ENCODE assay signal across 8 cellular contexts in the genomic region with DNA sequence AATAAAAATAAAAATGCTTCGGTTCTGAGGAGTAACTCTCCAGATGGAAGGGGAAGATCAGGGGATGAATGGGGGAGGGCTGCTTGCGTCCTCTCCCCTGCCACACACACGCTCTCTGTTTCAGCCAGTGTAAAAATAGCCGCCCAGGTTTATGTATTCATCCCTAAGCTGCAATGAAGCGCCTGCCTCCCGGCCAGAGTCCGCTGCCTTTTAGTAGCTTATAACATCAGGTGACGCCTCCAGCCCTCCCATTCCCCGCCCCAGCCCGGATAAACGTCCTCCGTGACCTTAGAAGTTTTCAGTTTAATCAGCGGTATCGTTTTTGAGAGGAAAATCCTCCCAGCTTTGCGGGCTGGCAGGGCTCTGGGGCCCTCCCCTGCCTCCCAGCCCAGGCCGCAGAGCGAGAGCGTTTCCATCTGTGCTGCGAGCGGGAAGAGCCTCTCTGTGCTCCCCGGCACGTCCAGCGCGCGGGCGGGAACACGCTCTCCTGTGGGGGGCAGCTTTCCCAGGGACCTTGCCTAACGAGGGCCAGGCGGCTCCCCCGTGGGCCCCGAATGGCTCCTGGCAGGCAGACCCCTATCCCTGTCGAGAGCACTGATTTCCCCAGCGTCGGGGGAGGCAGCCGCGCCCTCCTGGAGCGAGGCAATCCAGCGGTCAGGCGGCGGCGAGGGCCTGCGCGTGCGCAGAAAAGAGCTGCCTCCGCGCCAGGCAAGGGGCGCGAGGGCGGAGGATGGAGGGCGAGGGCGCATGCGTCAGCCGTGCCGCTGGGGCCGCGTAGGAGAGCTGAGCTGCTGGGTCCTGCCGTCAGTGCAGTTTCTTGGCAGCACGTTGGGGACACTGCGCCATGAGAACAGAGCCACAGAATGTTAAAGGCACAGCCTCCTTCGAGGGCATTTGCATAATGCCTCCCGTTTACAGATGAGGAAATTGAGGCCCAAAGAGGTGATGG.
DNase-seq lines count a peak whose midpoint lies in the region; ATAC-seq and TF ChIP-seq lines count a peak whose summit lies in the region.

No MANE protein-coding gene starts in this region.

- H3F3A ChIP-seq in GM23338 (replicated peaks; ENCODE audit: low read depth) (no peaks in the 10 kb centered on the region), Loucy (ENCODE audit: low read depth) (0 out of 2 replicates have a peak, but pooled peaks cover 6% of the 10 kb centered on the region)

- H2AFZ ChIP-seq in GM23338: peak overlapping the region; percentile 96
- H2AFZ ChIP-seq in Loucy (ENCODE audit: low read length): peak overlapping the region; percentile 89

- H4K20me1 ChIP-seq in GM23338 (replicated peaks; ENCODE audit: insufficient read depth): no peaks in the 10 kb centered on the region
- no peaks in the 10 kb centered on the region for H4K20me1 ChIP-seq in Loucy (ENCODE audit: insufficient read depth, low read length, poor library complexity, severe bottlenecking)

- intact Hi-C loops in tibial artery (cut with DNase I; ENCODE audit: low total_unique reads): no loop called here

- H3K27ac Mint-ChIP-seq in GM23338 (peak overlapping the region; percentile 72; the same call in 1 of the 2 replicates), osteocyte (ENCODE audit: unreplicated experiment) (peak overlapping the region; percentile 96)
- peak overlapping the region; percentile 90 for H3K27ac Mint-ChIP-seq in activated T-helper 17 cell treated with anti-CD3 and anti-CD28 coated beads, Interleukin-2, amount 50 U/mL, for 72 hours

- H3K9ac ChIP-seq in Loucy (ENCODE audit: low read depth, low read length, poor library complexity, severe bottlenecking): peak overlapping the region; percentile 75

- H3K4me3 Mint-ChIP-seq in GM23338 (peak overlapping the region; percentile 79), osteocyte (ENCODE audit: unreplicated experiment) (peak overlapping the region; percentile 84)
- peak overlapping the region; percentile 88 for H3K4me3 Mint-ChIP-seq in activated T-helper 17 cell treated with anti-CD3 and anti-CD28 coated beads, Interleukin-2, amount 50 U/mL, for 72 hours

- peaks cover 10% of the 10 kb centered on the region for H3K27me3 Mint-ChIP-seq in GM23338 (ENCODE audit: insufficient read depth, low read depth, poor library complexity)
- no peaks in the 10 kb centered on the region for H3K27me3 Mint-ChIP-seq in activated T-helper 17 cell treated with anti-CD3 and anti-CD28 coated beads, Interleukin-2, amount 50 U/mL, for 72 hours
- H3K27me3 Mint-ChIP-seq in osteocyte (ENCODE audit: unreplicated experiment): no peaks in the 10 kb centered on the region

- H3K4me1 Mint-ChIP-seq in GM23338 (peaks cover 44% of the 10 kb centered on the region), osteocyte (ENCODE audit: unreplicated experiment) (peaks cover 41% of the 10 kb centered on the region)
- H3K4me1 Mint-ChIP-seq in activated T-helper 17 cell treated with anti-CD3 and anti-CD28 coated beads, Interleukin-2, amount 50 U/mL, for 72 hours: peaks cover 52% of the 10 kb centered on the region

- H3K36me3 Mint-ChIP-seq in GM23338 (ENCODE audit: low read depth) (no peaks in the 10 kb centered on the region), osteocyte (ENCODE audit: unreplicated experiment) (no peaks in the 10 kb centered on the region)
- peaks cover 23% of the 10 kb centered on the region for H3K36me3 Mint-ChIP-seq in activated T-helper 17 cell treated with anti-CD3 and anti-CD28 coated beads, Interleukin-2, amount 50 U/mL, for 72 hours (ENCODE audit: low read depth)

- H3K4me2 ChIP-seq in GM23338 (peak overlapping the region; percentile 88), Loucy (ENCODE audit: low read depth, low read length, poor library complexity, severe bottlenecking) (peak overlapping the region; percentile 93)

- TF ChIP-seq CTCF in GM23338 (conservative IDR thresholded peaks at IDR 0.05; ENCODE audit: low read depth in 2 of 2) (0 out of 4 replicates have a peak, but pooled peaks of 1 of the 2 experiments have one; percentile 8), Loucy (conservative IDR thresholded peaks at IDR 0.05; ENCODE audit: low read length) (no peak; the same call in 1 of the 2 replicates), gastroesophageal sphincter (IDR thresholded peaks at IDR 0.05) (peak in 3 of 4 experiments; percentile 22 to 37 (median 32)), osteocyte (IDR thresholded peaks at IDR 0.05) (peak; percentile 30), tibial artery (IDR thresholded peaks at IDR 0.05) (no peak)

- peak; percentile 89 for TF ChIP-seq EP300 in gastroesophageal sphincter (IDR thresholded peaks at IDR 0.05)

- no peaks in the 10 kb centered on the region for H3K27me3 ChIP-seq in GM23338 (ENCODE audit: insufficient read depth)
- no peaks in the 10 kb centered on the region for H3K27me3 ChIP-seq in Loucy (ENCODE audit: insufficient read depth, low read length, poor library complexity, severe bottlenecking)
- no peaks in the 10 kb centered on the region for H3K27me3 ChIP-seq in gastroesophageal sphincter
- H3K27me3 ChIP-seq in tibial artery: no peaks in the 10 kb centered on the region

- H3K27ac ChIP-seq in GM23338 (ENCODE audit: low read depth) (peak overlapping the region; percentile 94), gastroesophageal sphincter (peak overlapping the region; percentile 98 to 99 (median 99)), tibial artery (peak overlapping the region; percentile 99)

- H3K9me3 Mint-ChIP-seq in GM23338: no peaks in the 10 kb centered on the region
- no peaks in the 10 kb centered on the region for H3K9me3 Mint-ChIP-seq in activated T-helper 17 cell treated with anti-CD3 and anti-CD28 coated beads, Interleukin-2, amount 50 U/mL, for 72 hours
- no peaks in the 10 kb centered on the region for H3K9me3 Mint-ChIP-seq in osteocyte (ENCODE audit: unreplicated experiment)

- peak; percentile 92 for ATAC-seq in GM23338
- ATAC-seq in activated T-helper 17 cell treated with anti-CD3 and anti-CD28 coated beads, Interleukin-2, amount 50 U/mL, for 72 hours (replicated peaks): peak; percentile 77
- ATAC-seq in gastroesophageal sphincter: peak; percentile 95

- H3K4me3 ChIP-seq in GM23338: peak overlapping the region; percentile 68
- H3K4me3 ChIP-seq in Loucy (ENCODE audit: low read length, poor library complexity, severe bottlenecking): peak overlapping the region; percentile 75
- H3K4me3 ChIP-seq in gastroesophageal sphincter: peak overlapping the region; percentile 59 to 69
- peak overlapping the region; percentile 67 to 76 for H3K4me3 ChIP-seq in tibial artery

- H3K9me3 ChIP-seq in Loucy (ENCODE audit: insufficient read depth, low read depth, low read length): no peaks in the 10 kb centered on the region
- no peaks in the 10 kb centered on the region for H3K9me3 ChIP-seq in gastroesophageal sphincter
- H3K9me3 ChIP-seq in tibial artery: no peaks in the 10 kb centered on the region

- 0 to 1% methylated on average over 6 to 27 of the region's 61 CpGs for WGBS in gastroesophageal sphincter (ENCODE audit: low coverage in 1 of 2), 2 donors

- no peaks in the 10 kb centered on the region for H3K36me3 ChIP-seq in GM23338 (ENCODE audit: insufficient read depth)
- no peaks in the 10 kb centered on the region for H3K36me3 ChIP-seq in Loucy (ENCODE audit: insufficient read depth, low read length)
- no peaks in the 10 kb centered on the region for H3K36me3 ChIP-seq in gastroesophageal sphincter
- no peaks in the 10 kb centered on the region for H3K36me3 ChIP-seq in tibial artery

- peak; percentile 94 to 95 for TF ChIP-seq POLR2A in gastroesophageal sphincter (IDR thresholded peaks at IDR 0.05)

- DNase-seq in EL (peak; percentile 91), GM23338 (ENCODE audit: low spot score) (peak; percentile 95), osteocyte (ENCODE audit: extremely low spot score, unreplicated experiment) (peak; percentile 99), tibial artery (peak; percentile 96 to 99), NCI-H774 (lab: John Stamatoyannopoulos, UW) (no peak)

- H3K9me2 ChIP-seq in GM23338 (ENCODE audit: insufficient read depth) (no peaks in the 10 kb centered on the region), Loucy (replicated peaks; ENCODE audit: low read depth, low read length) (no peaks in the 10 kb centered on the region)

- H3K4me1 ChIP-seq in GM23338 (ENCODE audit: insufficient read depth) (peaks cover 29% of the 10 kb centered on the region), Loucy (ENCODE audit: insufficient read depth, low read length, poor library complexity, severe bottlenecking) (peaks cover 23% of the 10 kb centered on the region), gastroesophageal sphincter (peaks cover 10 to 45% (median 33%) of the 10 kb centered on the region in 3 donors), tibial artery (peaks cover 0 to 53% (median 34%) of the 10 kb centered on the region in 4 donors)

- H3K79me2 ChIP-seq in GM23338 (replicated peaks; ENCODE audit: insufficient read depth) (no peaks in the 10 kb centered on the region), Loucy (ENCODE audit: insufficient read depth, low read length) (no peaks in the 10 kb centered on the region)

TF ChIP-seq in GM23338, 12 proteins besides CTCF, POLR2A, EP300 and RAD21 (continues in another document):
- TF ChIP-seq NANOG (IDR thresholded peaks at IDR 0.05; ENCODE audit: borderline replicate concordance) (no peak), POLR2AphosphoS5 (IDR thresholded peaks at IDR 0.05; ENCODE audit: low read depth) (peak; percentile 89), CREB1 (CRISPR knock-in tag; IDR thresholded peaks at IDR 0.05; ENCODE audit: low read depth) (peak; percentile 53)
- TF ChIP-seq, protein P1, sequence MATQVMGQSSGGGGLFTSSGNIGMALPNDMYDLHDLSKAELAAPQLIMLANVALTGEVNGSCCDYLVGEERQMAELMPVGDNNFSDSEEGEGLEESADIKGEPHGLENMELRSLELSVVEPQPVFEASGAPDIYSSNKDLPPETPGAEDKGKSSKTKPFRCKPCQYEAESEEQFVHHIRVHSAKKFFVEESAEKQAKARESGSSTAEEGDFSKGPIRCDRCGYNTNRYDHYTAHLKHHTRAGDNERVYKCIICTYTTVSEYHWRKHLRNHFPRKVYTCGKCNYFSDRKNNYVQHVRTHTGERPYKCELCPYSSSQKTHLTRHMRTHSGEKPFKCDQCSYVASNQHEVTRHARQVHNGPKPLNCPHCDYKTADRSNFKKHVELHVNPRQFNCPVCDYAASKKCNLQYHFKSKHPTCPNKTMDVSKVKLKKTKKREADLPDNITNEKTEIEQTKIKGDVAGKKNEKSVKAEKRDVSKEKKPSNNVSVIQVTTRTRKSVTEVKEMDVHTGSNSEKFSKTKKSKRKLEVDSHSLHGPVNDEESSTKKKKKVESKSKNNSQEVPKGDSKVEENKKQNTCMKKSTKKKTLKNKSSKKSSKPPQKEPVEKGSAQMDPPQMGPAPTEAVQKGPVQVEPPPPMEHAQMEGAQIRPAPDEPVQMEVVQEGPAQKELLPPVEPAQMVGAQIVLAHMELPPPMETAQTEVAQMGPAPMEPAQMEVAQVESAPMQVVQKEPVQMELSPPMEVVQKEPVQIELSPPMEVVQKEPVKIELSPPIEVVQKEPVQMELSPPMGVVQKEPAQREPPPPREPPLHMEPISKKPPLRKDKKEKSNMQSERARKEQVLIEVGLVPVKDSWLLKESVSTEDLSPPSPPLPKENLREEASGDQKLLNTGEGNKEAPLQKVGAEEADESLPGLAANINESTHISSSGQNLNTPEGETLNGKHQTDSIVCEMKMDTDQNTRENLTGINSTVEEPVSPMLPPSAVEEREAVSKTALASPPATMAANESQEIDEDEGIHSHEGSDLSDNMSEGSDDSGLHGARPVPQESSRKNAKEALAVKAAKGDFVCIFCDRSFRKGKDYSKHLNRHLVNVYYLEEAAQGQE (IDR thresholded peaks at IDR 0.05; ENCODE audit: unreplicated experiment): no peak

Comparison
In these comparisons a context has a peak if more than half of its experiments do, and no peak if none do; other contexts are left out.
1. CTCF ChIP-seq: peak in gastroesophageal sphincter (3 of 4) and osteocyte (single experiment); none in Loucy (single experiment) and tibial artery (0 of 2).
2. Peak in every context shown above with its lines, with median percentiles within 50 percentile points of each other: ATAC-seq, H3K27ac ChIP-seq, H3K4me3 ChIP-seq, H3K27ac Mint-ChIP-seq and H3K4me3 Mint-ChIP-seq.